ENCODE assay signal across 15 cellular contexts in genomic region chr14:31435276-31435675, GRCh38. TPM values are rescaled to one million over a fixed set of nuclear protein-coding genes. Genes with fewer than 3 reads are reported as not detected.
DNase-seq lines count a peak whose midpoint lies in the region; ATAC-seq and TF ChIP-seq lines count a peak whose summit lies in the region.
"Had no signal": no experiment of that assay in that cellular context is flagged by ENCODE, and none has a peak within 500 bp of the region (broad histone marks: within the 10 kb centered on the region; RNA-seq: fewer than 3 reads in every experiment).

No MANE protein-coding gene starts in this region.

- H3K9me3 ChIP-seq in adipocyte (ENCODE audit: control insufficient read depth, low read length), result no peaks in the 10 kb centered on the region
- no peaks in the 10 kb centered on the region for H3K9me3 ChIP-seq in subcutaneous abdominal adipose tissue (ENCODE audit: control insufficient read depth in 5 of 5, low read length in 5 of 5)
- H3K9me3 ChIP-seq: thyroid gland had no signal

- H2BK15ac ChIP-seq in mesendoderm (replicated peaks; ENCODE audit: low read depth), result no peak overlapping the region

- no peaks in the 10 kb centered on the region for H3K79me1 ChIP-seq in mesendoderm (ENCODE audit: low read length)

- no peak overlapping the region for H4K8ac ChIP-seq in mesendoderm (ENCODE audit: low read depth, low read length)

- H3K79me2 ChIP-seq in mesendoderm (ENCODE audit: control insufficient read depth, insufficient read depth, low read length), result no peaks in the 10 kb centered on the region

- no peak for TF ChIP-seq CTCF in fibroblast of villous mesenchyme (IDR thresholded peaks at IDR 0.05; ENCODE audit: insufficient read depth, low read depth, low read length)

- no peak overlapping the region for H4K5ac ChIP-seq in mesendoderm (ENCODE audit: low read length)

- no peak overlapping the region for H2BK120ac ChIP-seq in mesendoderm (ENCODE audit: low read depth, low read length)

- H3K9ac ChIP-seq in adipocyte (ENCODE audit: low read length) (no peak overlapping the region), subcutaneous abdominal adipose tissue (ENCODE audit: low read length in 5 of 5) (no peak overlapping the region), mesendoderm (ENCODE audit: low read length) (no peak overlapping the region)

- peaks cover 31% of the 10 kb centered on the region for H3K4me1 ChIP-seq in adipocyte (ENCODE audit: control insufficient read depth, insufficient read depth, low read length)
- peaks cover 0 to 12% (median 10%) of the 10 kb centered on the region in 5 donors for H3K4me1 ChIP-seq in subcutaneous abdominal adipose tissue (ENCODE audit: control insufficient read depth in 5 of 5, insufficient read depth in 5 of 5, low read length in 5 of 5)
- H3K4me1 ChIP-seq in mesendoderm (ENCODE audit: control insufficient read depth, low read depth, low read length), result no peaks in the 10 kb centered on the region

- ATAC-seq in GM21737 (IDR thresholded peaks at IDR 0.05; ENCODE audit: unreplicated experiment), result no peak
- ATAC-seq: mucosa of descending colon had no signal

- no peak overlapping the region for H2BK5ac ChIP-seq in mesendoderm (ENCODE audit: low read length)

- H3K36me3 ChIP-seq in adipocyte (ENCODE audit: control insufficient read depth, insufficient read depth, low read length, severe bottlenecking) (no peaks in the 10 kb centered on the region), subcutaneous abdominal adipose tissue (ENCODE audit: control insufficient read depth in 5 of 5, insufficient read depth in 5 of 5, low read length in 5 of 5) (peaks cover 0 to 11% (median 0%) of the 10 kb centered on the region in 5 donors), mesendoderm (ENCODE audit: control insufficient read depth, insufficient read depth, low read length) (no peaks in the 10 kb centered on the region)
- H3K36me3 ChIP-seq: thyroid gland had no signal

- H3K27me3 ChIP-seq in adipocyte (replicated peaks; ENCODE audit: control insufficient read depth, insufficient read depth, low read length), result no peaks in the 10 kb centered on the region
- H3K27me3 ChIP-seq in subcutaneous abdominal adipose tissue (ENCODE audit: control insufficient read depth in 5 of 5, insufficient read depth in 4 of 5, low read length in 5 of 5), result no peaks in the 10 kb centered on the region
- H3K27me3 ChIP-seq in mesendoderm (ENCODE audit: insufficient read depth, low read length, poor library complexity), result no peaks in the 10 kb centered on the region
- H3K27me3 ChIP-seq: thyroid gland had no signal

- H2AK5ac ChIP-seq in mesendoderm (ENCODE audit: low read length), result no peak overlapping the region

- no peak overlapping the region for H3K4me2 ChIP-seq in mesendoderm (ENCODE audit: low read length)

- H3K18ac ChIP-seq in mesendoderm (ENCODE audit: low read length), result no peak overlapping the region

- H3K4ac ChIP-seq in mesendoderm (ENCODE audit: low read depth, low read length), result no peak overlapping the region

- in situ Hi-C loops in G401 (cut with HindIII; ENCODE audit: low sequenced_read_pairs), result no loop called here

- DNase-seq in G401 (ENCODE audit: low spot score) (peak; percentile 77), adipocyte (ENCODE audit: low read depth) (peak; percentile 73), fibroblast of villous mesenchyme (ENCODE audit: low read depth) (peak; percentile 52), mesendoderm (no peak), DMS79 (lab: John Stamatoyannopoulos, UW) (no peak)
- DNase-seq: activated CD4-positive, alpha-beta memory T cell treated with anti-CD3 and anti-CD28 coated beads for 36 hours; CD8-positive, alpha-beta memory T cell; GF-D8; mucosa of descending colon; stimulated activated CD4-positive, alpha-beta T cell treated with anti-CD3 and anti-CD28 coated beads, Interleukin-15, amount 100 ng/mL, for 24 hours; thyroid gland had no signal

- no peak overlapping the region for H3K23ac ChIP-seq in mesendoderm (ENCODE audit: low read length)

- H3K4me3 ChIP-seq in adipocyte (ENCODE audit: low read length) (peak overlapping the region; percentile 5), fibroblast of villous mesenchyme (ENCODE audit: low read depth, low read length) (no peak overlapping the region), subcutaneous abdominal adipose tissue (ENCODE audit: low read depth in 1 of 5, low read length in 5 of 5) (no peak overlapping the region), mesendoderm (ENCODE audit: low read length) (no peak overlapping the region)
- H3K4me3 ChIP-seq: mucosa of descending colon, thyroid gland had no signal

- H3K56ac ChIP-seq in mesendoderm (ENCODE audit: low read length), result no peak overlapping the region

- H3K27ac ChIP-seq in subcutaneous abdominal adipose tissue (ENCODE audit: low read depth, low read length) (peak overlapping the region; percentile 43), mesendoderm (ENCODE audit: low read depth, low read length) (no peak overlapping the region)
- H3K27ac ChIP-seq: thyroid gland had no signal

RNA-seq across cellular contexts. Expression of gene HEATR5A, which starts 14.9 kb away (rescaled TPM):
- 14.9 and 27.5 TPM in 2 replicates for total RNA-seq in G401 (2014; rRNA removed; shearing (Covaris generic))
- 45.1 and 87.7 TPM in 2 replicates for total RNA-seq in fibroblast of villous mesenchyme
- 16.1 TPM for polyA plus RNA-seq in mesendoderm (2013, experiment 1 of 2)
- 17.9 TPM for polyA plus RNA-seq in mesendoderm (2013, experiment 2 of 2)

RNA-seq across cellular contexts. Expression of gene DTD2, which starts 22.0 kb away (rescaled TPM):
- total RNA-seq in G401 (2014; rRNA removed; shearing (Covaris generic)), result 58.0 and 80.7 TPM in 2 replicates
- total RNA-seq in fibroblast of villous mesenchyme, result 46.7 and 68.2 TPM in 2 replicates
- polyA plus RNA-seq in mesendoderm (2013, experiment 1 of 2), result 14.9 TPM
- 14.7 TPM for polyA plus RNA-seq in mesendoderm (2013, experiment 2 of 2)

RNA-seq across cellular contexts. Expression of gene GPR33, which starts 52.6 kb away (rescaled TPM):
- total RNA-seq in G401 (2014; rRNA removed; shearing (Covaris generic)), result not detected in 2 replicates
- not detected in 2 replicates for total RNA-seq in fibroblast of villous mesenchyme
- polyA plus RNA-seq in mesendoderm (2013, experiment 1 of 2), result not detected
- polyA plus RNA-seq in mesendoderm (2013, experiment 2 of 2), result not detected
- total RNA-seq: activated CD4-positive, alpha-beta memory T cell treated with anti-CD3 and anti-CD28 coated beads for 36 hours; CD8-positive, alpha-beta memory T cell; glomerular endothelial cell; mucosa of descending colon; SK-MEL-5; thyroid gland had no signal
- polyA plus RNA-seq: CD8-positive, alpha-beta memory T cell had no signal

Comparison
In these comparisons a context has a peak if more than half of its experiments do, and no peak if none do; other contexts are left out.
1. DNase-seq: peak in G401 (single experiment), adipocyte (single experiment) and fibroblast of villous mesenchyme (single experiment); none in mesendoderm (single experiment) and DMS79 (single experiment).